In genomic region chr1:201719812-201720521, GRCh38 we compare ENCODE assay signal across 9 cellular contexts.
A peak's percentile ranks its signal among the peaks of the same experiment; 100 is the strongest.
DNase-seq lines count a peak whose midpoint lies in the region; ATAC-seq and TF ChIP-seq lines count a peak whose summit lies in the region.
"Had no signal": no experiment of that assay in that cellular context is flagged by ENCODE, and none has a peak within 500 bp of the region (broad histone marks: within the 10 kb centered on the region; RNA-seq: fewer than 3 reads in every experiment).

No MANE protein-coding gene starts in this region.

- H3K4me3 ChIP-seq in left ventricle myocardium inferior (no peak overlapping the region), retinal pigment epithelial cell (ENCODE audit: low read length) (no peak overlapping the region)

- H3K9me3 ChIP-seq in left ventricle myocardium inferior (replicated peaks): no peaks in the 10 kb centered on the region

- intact Hi-C loops in left ventricle myocardium inferior (cut with micrococcal nuclease): no loop called here

- DNase-seq in G401 (ENCODE audit: low spot score): peak; percentile 31
- peak in 49 of 58 donors; percentile 31 to 85 (median 68) for DNase-seq in anterior cingulate cortex (lab: John Stamatoyannopoulos, UW)
- DNase-seq in left ventricle myocardium inferior: peak; percentile 79
- DNase-seq in retinal pigment epithelial cell (ENCODE audit: low read depth): peak; percentile 63
- no peak for DNase-seq in DMS114 treated with DMSO at 0.1 percent for 48 hours (lab: John Stamatoyannopoulos, UW; ENCODE audit: unreplicated experiment)
- DNase-seq in D341Med (ENCODE audit: low spot score): no peak
- DNase-seq in HuH-7.5 (ENCODE audit: low spot score): no peak
- DNase-seq: NCI-H1436 treated with DMSO at 0.1 percent for 48 hours had no signal

- in situ Hi-C loops in G401 (cut with HindIII; ENCODE audit: low sequenced_read_pairs): loop anchor here (5.0 kb wide), 1 partner anchor 32 kb away; no protein-coding TSS in a partner anchor

- peaks cover 100% of the 10 kb centered on the region for H3K4me1 ChIP-seq in left ventricle myocardium inferior

- no peak for ATAC-seq in HG03139 (IDR thresholded peaks at IDR 0.05; ENCODE audit: unreplicated experiment)

- no peak for TF ChIP-seq CTCF in left ventricle myocardium inferior (IDR thresholded peaks at IDR 0.05; ENCODE audit: borderline replicate concordance)
- TF ChIP-seq CTCF in retinal pigment epithelial cell (conservative IDR thresholded peaks at IDR 0.05; ENCODE audit: low read depth, low read length): no peak

- H3K27me3 ChIP-seq in left ventricle myocardium inferior (ENCODE audit: low read depth): no peaks in the 10 kb centered on the region

- peaks cover 12% of the 10 kb centered on the region for H3K36me3 ChIP-seq in left ventricle myocardium inferior

- H3K27ac ChIP-seq in left ventricle myocardium inferior (replicated peaks): peak overlapping the region; percentile 97

Comparison
In these comparisons a context has a peak if more than half of its experiments do, and no peak if none do; other contexts are left out.
1. DNase-seq: peak in G401 (single experiment), anterior cingulate cortex (49 of 58), left ventricle myocardium inferior (single experiment) and retinal pigment epithelial cell (single experiment); none in DMS114 treated with DMSO at 0.1 percent for 48 hours (single experiment), D341Med (single experiment) and HuH-7.5 (single experiment).